Comparison of ENCODE assay signal across 8 cellular contexts in genomic region chr18:7566587-7567486, GRCh38. TPM values are rescaled to one million over a fixed set of nuclear protein-coding genes. Genes with fewer than 3 reads are reported as not detected.
DNase-seq lines count a peak whose midpoint lies in the region; ATAC-seq and TF ChIP-seq lines count a peak whose summit lies in the region.

Gene PTPRM (plus strand): TSS chr18:7567316. CDS start chr18:7567819, 503 bp downstream.

- H3K18ac ChIP-seq in trophoblast cell (ENCODE audit: low read length) = peak within 1 kb of the TSS; percentile 100

- peaks cover 22% of the 10 kb centered on the region for H3K79me1 ChIP-seq in trophoblast cell (ENCODE audit: low read length)

- no peak within 1 kb of the TSS for H3K27ac ChIP-seq in SK-N-MC
- H3K27ac ChIP-seq in trophoblast cell (ENCODE audit: low read depth, low read length) = peak within 1 kb of the TSS; percentile 86
- peak within 1 kb of the TSS; percentile 97 to 99 for H3K27ac ChIP-seq in aorta (ENCODE audit: low read depth in 1 of 2, low read length in 2 of 2)

- whole genome bisulfite sequencing in trophoblast cell (ENCODE audit: extremely low coverage, insufficient coverage, insufficient read length) = no CpG with 5 or more reads among the region's 138 CpGs
- 0 to 1% methylated on average over 87 to 138 of the region's 138 CpGs for WGBS in aorta, 2 donors

- H2BK120ac ChIP-seq in trophoblast cell (ENCODE audit: insufficient read depth, low read length, poor library complexity) = peak within 1 kb of the TSS; percentile 96

- peak within 1 kb of the TSS; percentile 95 for H4K8ac ChIP-seq in trophoblast cell (ENCODE audit: low read depth, low read length)

- CTCF ChIA-PET in Calu3 (lab: Charles Lee) = interaction anchor here (0.5 to 3.3 kb wide), 9 partner anchors 13 to 451 kb away, joined by 3 to 31 read pairs (median 6); no protein-coding TSS in a partner anchor

- peak within 1 kb of the TSS; percentile 97 for H2BK12ac ChIP-seq in trophoblast cell (ENCODE audit: low read length)

- H3K27me3 ChIP-seq in trophoblast cell (ENCODE audit: insufficient read depth, low read length) = no peaks in the 10 kb centered on the region
- H3K27me3 ChIP-seq in aorta (ENCODE audit: control insufficient read depth in 1 of 2, insufficient read depth in 2 of 2, low read length in 1 of 2) = no peaks in the 10 kb centered on the region

- H2AK5ac ChIP-seq in trophoblast cell (ENCODE audit: low read length) = peak within 1 kb of the TSS; percentile 74

- peaks cover 2 to 5% of the 10 kb centered on the region in 2 experiments for H3K4me1 ChIP-seq in trophoblast cell (ENCODE audit: control insufficient read depth in 1 of 2, insufficient read depth in 2 of 2, low read length in 2 of 2)
- no peaks in the 10 kb centered on the region for H3K4me1 ChIP-seq in aorta (ENCODE audit: control insufficient read depth in 1 of 2, insufficient read depth in 2 of 2, low read length in 2 of 2)

- BruUV-seq in Calu3 (replicated peaks; lab: Mats Ljungman, UMichigan) = no TSS peak

- H3K4me3 ChIP-seq in SK-N-MC = peak within 1 kb of the TSS; percentile 79
- H3K4me3 ChIP-seq in trophoblast cell (ENCODE audit: low read depth, low read length) = peak within 1 kb of the TSS; percentile 93
- H3K4me3 ChIP-seq in aorta (ENCODE audit: low read length in 2 of 2) = peak within 1 kb of the TSS; percentile 89 to 92

- H3K36me3 Mint-ChIP-seq in Calu3 (ENCODE audit: insufficient read depth, unreplicated experiment) = peaks cover 24% of the 10 kb centered on the region

- H3K4me3 Mint-ChIP-seq in Calu3 (ENCODE audit: low read depth, unreplicated experiment) = peak within 1 kb of the TSS; percentile 78

- H3K9ac ChIP-seq in SK-N-MC (ENCODE audit: insufficient read length) = peak within 1 kb of the TSS; percentile 45
- H3K9ac ChIP-seq in trophoblast cell (ENCODE audit: low read length) = peak within 1 kb of the TSS; percentile 95

- H3K4me2 ChIP-seq in trophoblast cell (ENCODE audit: low read length) = peak within 1 kb of the TSS; percentile 79

- H3K27me3 Mint-ChIP-seq in Calu3 (ENCODE audit: unreplicated experiment) = no peaks in the 10 kb centered on the region

- peaks cover 24% of the 10 kb centered on the region for H3K79me2 ChIP-seq in trophoblast cell (ENCODE audit: control insufficient read depth, insufficient read depth, low read length, poor library complexity)

- TF ChIP-seq CTCF in Calu3 (IDR thresholded peaks at IDR 0.05; ENCODE audit: unreplicated experiment) = no peak

- H4K12ac ChIP-seq in trophoblast cell (ENCODE audit: low read depth, low read length) = peak within 1 kb of the TSS; percentile 85

- DNase-seq in Calu3 = peak; percentile 86
- peak; percentile 71 for DNase-seq in HK-2 (ENCODE audit: unreplicated experiment)
- no peak for DNase-seq in SK-N-MC (ENCODE audit: low read depth, low spot score)
- DNase-seq in astrocyte of the hippocampus (ENCODE audit: low read depth, low spot score) = peak; percentile 96
- DNase-seq in left ventricle myocardium superior = peak; percentile 96
- peak; percentile 75 to 92 for DNase-seq in trophoblast cell
- peak; percentile 93 to 97 for DNase-seq in aorta

- no peaks in the 10 kb centered on the region for H3K9me3 Mint-ChIP-seq in Calu3 (ENCODE audit: low read depth, unreplicated experiment)

- no peak within 1 kb of the TSS for H3K23ac ChIP-seq in trophoblast cell (ENCODE audit: low read length)

- H2BK5ac ChIP-seq in trophoblast cell (ENCODE audit: low read depth, low read length, poor library complexity) = peak within 1 kb of the TSS; percentile 98

- intact Hi-C loops in Calu3 (cut with micrococcal nuclease; ENCODE audit: unreplicated experiment) = loop anchor here (2.0 to 10.0 kb wide), 4 partner anchors 55 to 918 kb away; no protein-coding TSS in a partner anchor
- intact Hi-C loops in left ventricle myocardium superior (cut with micrococcal nuclease) = no loop called here
- intact Hi-C loops in aorta (cut with DNase I) = loop anchor here (2.0 to 5.0 kb wide), 4 partner anchors 42 to 295 kb away; no protein-coding TSS in a partner anchor

- H3K4me1 Mint-ChIP-seq in Calu3 (ENCODE audit: low read depth, unreplicated experiment) = peaks cover 36% of the 10 kb centered on the region

- no peak within 1 kb of the TSS for H3K27ac Mint-ChIP-seq in Calu3 (ENCODE audit: unreplicated experiment)

- ATAC-seq in GM21390 (IDR thresholded peaks at IDR 0.05; ENCODE audit: unreplicated experiment) (peak; percentile 91), left ventricle myocardium superior (peak; percentile 91), aorta (ENCODE audit: low FRiP score) (peak; percentile 94)

- H3K14ac ChIP-seq in trophoblast cell (ENCODE audit: low read length) = peak within 1 kb of the TSS; percentile 100

- peak within 1 kb of the TSS; percentile 100 for H2AFZ ChIP-seq in trophoblast cell (ENCODE audit: insufficient read depth, low read length, poor library complexity)

- peak within 1 kb of the TSS; percentile 98 for H4K91ac ChIP-seq in trophoblast cell (ENCODE audit: low read depth, low read length)

- peak within 1 kb of the TSS; percentile 97 for H3K4ac ChIP-seq in trophoblast cell (ENCODE audit: low read depth, low read length)

- H3K9me3 ChIP-seq in SK-N-MC (ENCODE audit: low read depth, low read length) (no peaks in the 10 kb centered on the region), trophoblast cell (ENCODE audit: insufficient read depth, low read depth, low read length) (no peaks in the 10 kb centered on the region), aorta (ENCODE audit: control insufficient read depth, low read length) (no peaks in the 10 kb centered on the region)

- H3K36me3 ChIP-seq in SK-N-MC (ENCODE audit: insufficient read depth, low read length) = no peaks in the 10 kb centered on the region
- H3K36me3 ChIP-seq in trophoblast cell (ENCODE audit: control insufficient read depth in 1 of 2, insufficient read depth in 2 of 2, low read length in 2 of 2) = no peaks in the 10 kb centered on the region
- H3K36me3 ChIP-seq in aorta (ENCODE audit: control insufficient read depth in 1 of 2, insufficient read depth in 2 of 2, low read length in 1 of 2) = no peaks in the 10 kb centered on the region

RNA-seq across cellular contexts. Expression of gene PTPRM, which starts in this region (rescaled TPM):
- total RNA-seq in Calu3 (2022) = 42.3 and 48.5 TPM in 2 replicates
- 100 TPM for total RNA-seq in left ventricle myocardium superior
- polyA plus RNA-seq in trophoblast cell (2013) = 73.1 and 78.5 TPM in 2 replicates
- total RNA-seq in aorta = 10 to 100 TPM; 86.3 to 98.9 TPM
- polyA plus RNA-seq in aorta = 10 to 100 TPM; 10.6 to 44.9 TPM
